28 cellular contexts compared by ENCODE assay signal in genomic region chr1:230965535-230965934, GRCh38.
"Had no signal": no experiment of that assay in that cellular context is flagged by ENCODE, and none has a peak within 500 bp of the region (broad histone marks: within the 10 kb centered on the region; RNA-seq: fewer than 3 reads in every experiment).

No MANE protein-coding gene starts in this region.

- DNase-seq: naive B cell; naive thymus-derived CD8-positive, alpha-beta T cell; occipital lobe; ovary; posterior cingulate gyrus; psoas muscle; right cardiac atrium; spleen; stimulated activated CD4-positive, alpha-beta T cell treated with anti-CD3 and anti-CD28 coated beads, Interleukin-12 subunit alpha, Interleukin-12 subunit beta, amount 100 ng/mL, for 4 hours; stimulated activated CD4-positive, alpha-beta T cell treated with anti-CD3 and anti-CD28 coated beads, Interleukin-1b, Interleukin-23, amount 100 ng/mL, for 48 hours; stimulated activated CD4-positive, alpha-beta T cell treated with anti-CD3 and anti-CD28 coated beads, Interleukin-4, amount 100 ng/mL, for 24 hours; stimulated activated naive CD4-positive, alpha-beta T cell; stimulated activated naive CD8-positive, alpha-beta T cell treated with anti-CD3 and anti-CD28 coated beads, Interleukin-15, amount 100 ng/mL, for 72 hours; stimulated activated naive CD8-positive, alpha-beta T cell treated with anti-CD3 and anti-CD28 coated beads, Interleukin-15, Interleukin-2, amounts not matched to agents 100 U/mL and 50 U/mL, for 24 hours; substantia nigra; testis; tibial artery; transverse colon; upper lobe of left lung had no signal

- H3K27ac Mint-ChIP-seq: neural progenitor cell; progenitor cell of endocrine pancreas; stimulated activated naive CD8-positive, alpha-beta T cell treated with anti-CD3 and anti-CD28 coated beads, Interleukin-15, amount 100 ng/mL, for 72 hours had no signal

- H3K4me1 Mint-ChIP-seq: neural progenitor cell had no signal

- H3K4me3 Mint-ChIP-seq: naive thymus-derived CD8-positive, alpha-beta T cell; neural progenitor cell; stimulated activated memory B cell treated with anti-CD40 and anti-IgM and Interleukin-4, amounts not matched to agents 10 μg/mL and 1 μg/mL and 100 μg/mL, for 72 hours; stimulated activated naive CD8-positive, alpha-beta T cell treated with anti-CD3 and anti-CD28 coated beads, Interleukin-15, amount 100 ng/mL, for 72 hours had no signal

- H3K4me1 ChIP-seq: neural progenitor cell, parathyroid adenoma, psoas muscle, suprapubic skin, testis, tibial artery, upper lobe of left lung, vagina had no signal

- H3K36me3 ChIP-seq: neural progenitor cell, ovary, suprapubic skin, transverse colon, vagina had no signal

- H3K4me3 ChIP-seq: neural progenitor cell, ovary, psoas muscle, skin epidermis, smooth muscle cell, spleen, suprapubic skin, testis, tibial artery, transverse colon, upper lobe of left lung, vagina had no signal

- H3K27me3 Mint-ChIP-seq: naive B cell; naive thymus-derived CD8-positive, alpha-beta T cell; progenitor cell of endocrine pancreas; stimulated activated memory B cell treated with anti-CD40 and anti-IgM and Interleukin-4, amounts not matched to agents 10 μg/mL and 1 μg/mL and 100 μg/mL, for 72 hours; stimulated activated naive CD8-positive, alpha-beta T cell treated with anti-CD3 and anti-CD28 coated beads, Interleukin-15, amount 100 ng/mL, for 72 hours had no signal

- H3K9me3 ChIP-seq: ovary, psoas muscle, spleen, suprapubic skin, testis, tibial artery, transverse colon, upper lobe of left lung, vagina had no signal

- H3K27me3 ChIP-seq: neural progenitor cell, ovary, spleen, suprapubic skin, testis, tibial artery, transverse colon, upper lobe of left lung, vagina had no signal

- H3K9me3 Mint-ChIP-seq: naive B cell; naive thymus-derived CD8-positive, alpha-beta T cell; neural progenitor cell; stimulated activated memory B cell treated with anti-CD40 and anti-IgM and Interleukin-4, amounts not matched to agents 10 μg/mL and 1 μg/mL and 100 μg/mL, for 72 hours; stimulated activated naive CD8-positive, alpha-beta T cell treated with anti-CD3 and anti-CD28 coated beads, Interleukin-15, amount 100 ng/mL, for 72 hours had no signal

- H3K27ac ChIP-seq: neural progenitor cell, ovary, parathyroid adenoma, psoas muscle, skin epidermis, spleen, suprapubic skin, testis, tibial artery, transverse colon, upper lobe of left lung, vagina had no signal

- ATAC-seq: naive thymus-derived CD8-positive, alpha-beta T cell; psoas muscle; right cardiac atrium; sciatic nerve; stimulated activated memory B cell treated with anti-CD40 and anti-IgM and Interleukin-4, amounts not matched to agents 10 μg/mL and 1 μg/mL and 100 μg/mL, for 72 hours; stimulated activated naive CD8-positive, alpha-beta T cell treated with anti-CD3 and anti-CD28 coated beads, Interleukin-15, amount 100 ng/mL, for 72 hours; stimulated activated naive CD8-positive, alpha-beta T cell treated with anti-CD3 and anti-CD28 coated beads, Interleukin-15, Interleukin-2, amounts not matched to agents 100 U/mL and 50 U/mL, for 24 hours had no signal
